In genomic region chr4:1300466-1301455, GRCh38 we compare ENCODE assay signal across 9 cellular contexts. TPM values are rescaled to one million over a fixed set of nuclear protein-coding genes. Genes with fewer than 3 reads are reported as not detected.
DNase-seq lines count a peak whose midpoint lies in the region; ATAC-seq lines count a peak whose summit lies in the region.
"Had no signal": no experiment of that assay in that cellular context is flagged by ENCODE, and none has a peak within 500 bp of the region (broad histone marks: within the 10 kb centered on the region; RNA-seq: fewer than 3 reads in every experiment).

No MANE protein-coding gene starts in this region.

- peaks cover 16% of the 10 kb centered on the region for H3K4me1 Mint-ChIP-seq in activated CD8-positive, alpha-beta memory T cell treated with anti-CD3 and anti-CD28 coated beads, Interleukin-2, amount 10 ng/mL, durations not matched to agents 7 days and 5 days

- H3K27ac ChIP-seq in temporal lobe (ENCODE audit: low read depth, low read length) = peak overlapping the region; percentile 38
- H3K27ac ChIP-seq: cardiac muscle cell had no signal

- in situ Hi-C loops in KBM-7 (cut with MboI; ENCODE audit: low pct_unique_long_range_greater_than_20kb, low sequenced_read_pairs) = no loop called here

- H3K4me3 Mint-ChIP-seq in activated CD8-positive, alpha-beta memory T cell treated with anti-CD3 and anti-CD28 coated beads, Interleukin-2, amount 10 ng/mL, durations not matched to agents 7 days and 5 days = no peak overlapping the region

- no peak for ATAC-seq in activated CD8-positive, alpha-beta memory T cell treated with anti-CD3 and anti-CD28 coated beads, Interleukin-2, amount 10 ng/mL, durations not matched to agents 7 days and 5 days
- ATAC-seq in HG02938 (IDR thresholded peaks at IDR 0.05; ENCODE audit: unreplicated experiment) = no peak

- H3K9me3 Mint-ChIP-seq in activated CD8-positive, alpha-beta memory T cell treated with anti-CD3 and anti-CD28 coated beads, Interleukin-2, amount 10 ng/mL, durations not matched to agents 7 days and 5 days (ENCODE audit: low read depth) = no peaks in the 10 kb centered on the region

- H3K27ac Mint-ChIP-seq in activated CD8-positive, alpha-beta memory T cell treated with anti-CD3 and anti-CD28 coated beads, Interleukin-2, amount 10 ng/mL, durations not matched to agents 7 days and 5 days = peak overlapping the region; percentile 1

- no peaks in the 10 kb centered on the region for H3K27me3 Mint-ChIP-seq in activated CD8-positive, alpha-beta memory T cell treated with anti-CD3 and anti-CD28 coated beads, Interleukin-2, amount 10 ng/mL, durations not matched to agents 7 days and 5 days

- CTCF ChIA-PET in activated CD8-positive, alpha-beta memory T cell treated with anti-CD3 and anti-CD28 coated beads, Interleukin-2, amount 10 ng/mL, durations not matched to agents 7 days and 5 days (lab: Charles Lee) = interaction anchor here (1.0 to 1.2 kb wide), 2 partner anchors 10 to 370 kb away, joined by 3 read pairs; partner anchors contain the start of gene MAEA

- DNase-seq in activated CD8-positive, alpha-beta memory T cell treated with anti-CD3 and anti-CD28 coated beads, Interleukin-2, amount 10 ng/mL, durations not matched to agents 7 days and 5 days = no peak
- DNase-seq in activated CD8-positive, alpha-beta memory T cell treated with anti-CD3 and anti-CD28 coated beads, Interleukin-2, amount 50 U/mL, for 48 hours = no peak
- peak in 46 of 58 donors; percentile 10 to 77 (median 40) for DNase-seq in anterior cingulate cortex (lab: John Stamatoyannopoulos, UW)
- DNase-seq in kidney tubule cell (ENCODE audit: low spot score) = peak; percentile 39
- no peak for DNase-seq in HuH-7.5 (ENCODE audit: low spot score)
- no peak for DNase-seq in KBM-7

- H3K36me3 Mint-ChIP-seq in activated CD8-positive, alpha-beta memory T cell treated with anti-CD3 and anti-CD28 coated beads, Interleukin-2, amount 10 ng/mL, durations not matched to agents 7 days and 5 days = peaks cover 27% of the 10 kb centered on the region

RNA-seq across cellular contexts. Expression of gene MAEA, which starts 11.1 kb away (rescaled TPM):
- 10 to 100 TPM; 63.9 to 70.0 TPM for total RNA-seq in activated CD8-positive, alpha-beta memory T cell treated with anti-CD3 and anti-CD28 coated beads, Interleukin-2, amount 10 ng/mL, durations not matched to agents 7 days and 5 days
- total RNA-seq in temporal lobe = 28.8 TPM

RNA-seq across cellular contexts. Expression of gene UVSSA, which starts 46.2 kb away (rescaled TPM):
- total RNA-seq in activated CD8-positive, alpha-beta memory T cell treated with anti-CD3 and anti-CD28 coated beads, Interleukin-2, amount 10 ng/mL, durations not matched to agents 7 days and 5 days = 10 to 100 TPM; 18.2 to 25.2 TPM
- 7.9 TPM for total RNA-seq in temporal lobe

RNA-seq across cellular contexts. Expression of gene CTBP1, which starts 51.8 kb away (rescaled TPM):
- total RNA-seq in activated CD8-positive, alpha-beta memory T cell treated with anti-CD3 and anti-CD28 coated beads, Interleukin-2, amount 10 ng/mL, durations not matched to agents 7 days and 5 days = 100 to 1,000 TPM; 193 to 250 TPM
- 126 TPM for total RNA-seq in temporal lobe

Comparison
In these comparisons a context has a peak if more than half of its experiments do, and no peak if none do; other contexts are left out.
1. DNase-seq: peak in anterior cingulate cortex (46 of 58) and kidney tubule cell (single experiment); none in activated CD8-positive, alpha-beta memory T cell treated with anti-CD3 and anti-CD28 coated beads, Interleukin-2, amount 10 ng/mL, durations not matched to agents 7 days and 5 days (single experiment), activated CD8-positive, alpha-beta memory T cell treated with anti-CD3 and anti-CD28 coated beads, Interleukin-2, amount 50 U/mL, for 48 hours (single experiment), HuH-7.5 (single experiment) and KBM-7 (single experiment).